In the genomic region with DNA sequence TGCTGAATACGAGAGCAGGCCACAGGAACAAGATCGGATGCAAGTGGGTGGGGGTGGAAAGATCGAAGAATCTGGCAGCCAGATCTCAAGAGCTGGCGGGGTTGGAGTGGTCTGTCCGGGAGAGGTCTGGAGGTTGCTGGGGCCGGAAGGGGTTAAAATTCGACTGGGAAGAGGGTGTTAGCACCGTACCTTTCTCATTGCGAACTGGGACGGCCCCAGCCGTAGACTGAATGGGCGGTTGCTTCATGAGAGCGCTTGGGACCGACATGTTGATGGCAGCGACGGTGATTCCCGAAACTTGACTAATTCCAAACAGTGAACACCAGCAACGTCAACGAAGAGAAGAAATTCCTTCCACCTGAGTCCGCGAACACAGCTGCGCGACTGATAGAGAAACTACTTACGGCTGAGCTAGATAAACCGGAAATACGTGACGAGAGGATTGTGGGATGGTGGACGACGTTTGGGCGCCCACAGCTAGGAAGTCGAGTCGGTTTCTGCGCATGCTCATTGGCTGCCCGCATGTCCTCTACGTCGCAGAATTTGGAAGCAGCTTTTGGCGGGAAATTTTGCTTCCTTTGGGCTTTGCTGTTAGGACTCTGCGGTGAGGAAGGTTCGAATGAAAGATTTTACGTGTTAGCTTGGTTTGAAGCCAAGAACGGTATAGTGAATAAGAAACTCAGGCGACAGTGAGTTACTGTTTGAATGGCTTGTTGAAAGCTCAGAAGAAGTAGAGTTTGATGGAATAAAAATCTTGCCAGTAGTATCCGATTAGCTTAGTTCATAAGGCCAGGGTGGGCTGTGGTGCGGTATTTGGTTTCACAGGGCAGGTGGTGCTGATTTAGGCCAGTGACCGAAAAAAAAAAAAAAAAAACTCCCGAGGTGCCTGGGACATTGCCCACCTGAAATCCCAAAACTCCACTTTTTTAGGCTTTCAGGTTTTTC, we compare ENCODE assay signal across 1 cellular context.
TF ChIP-seq lines count a peak whose summit lies in the region.

A gene with protein sequence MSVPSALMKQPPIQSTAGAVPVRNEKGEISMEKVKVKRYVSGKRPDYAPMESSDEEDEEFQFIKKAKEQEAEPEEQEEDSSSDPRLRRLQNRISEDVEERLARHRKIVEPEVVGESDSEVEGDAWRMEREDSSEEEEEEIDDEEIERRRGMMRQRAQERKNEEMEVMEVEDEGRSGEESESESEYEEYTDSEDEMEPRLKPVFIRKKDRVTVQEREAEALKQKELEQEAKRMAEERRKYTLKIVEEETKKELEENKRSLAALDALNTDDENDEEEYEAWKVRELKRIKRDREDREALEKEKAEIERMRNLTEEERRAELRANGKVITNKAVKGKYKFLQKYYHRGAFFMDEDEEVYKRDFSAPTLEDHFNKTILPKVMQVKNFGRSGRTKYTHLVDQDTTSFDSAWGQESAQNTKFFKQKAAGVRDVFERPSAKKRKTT (minus strand): TSS at position 389 of the 945 bp plus-strand sequence. CDS start 121 bp downstream, at position 268.

TF ChIP-seq in liver, 16 proteins besides CTCF, POLR2A, EP300 and RAD21 (continued from another document):
- TF ChIP-seq EGR1 (IDR thresholded peaks at IDR 0.05; ENCODE audit: low read depth in 2 of 2) = no peak
- TF ChIP-seq, protein P1, sequence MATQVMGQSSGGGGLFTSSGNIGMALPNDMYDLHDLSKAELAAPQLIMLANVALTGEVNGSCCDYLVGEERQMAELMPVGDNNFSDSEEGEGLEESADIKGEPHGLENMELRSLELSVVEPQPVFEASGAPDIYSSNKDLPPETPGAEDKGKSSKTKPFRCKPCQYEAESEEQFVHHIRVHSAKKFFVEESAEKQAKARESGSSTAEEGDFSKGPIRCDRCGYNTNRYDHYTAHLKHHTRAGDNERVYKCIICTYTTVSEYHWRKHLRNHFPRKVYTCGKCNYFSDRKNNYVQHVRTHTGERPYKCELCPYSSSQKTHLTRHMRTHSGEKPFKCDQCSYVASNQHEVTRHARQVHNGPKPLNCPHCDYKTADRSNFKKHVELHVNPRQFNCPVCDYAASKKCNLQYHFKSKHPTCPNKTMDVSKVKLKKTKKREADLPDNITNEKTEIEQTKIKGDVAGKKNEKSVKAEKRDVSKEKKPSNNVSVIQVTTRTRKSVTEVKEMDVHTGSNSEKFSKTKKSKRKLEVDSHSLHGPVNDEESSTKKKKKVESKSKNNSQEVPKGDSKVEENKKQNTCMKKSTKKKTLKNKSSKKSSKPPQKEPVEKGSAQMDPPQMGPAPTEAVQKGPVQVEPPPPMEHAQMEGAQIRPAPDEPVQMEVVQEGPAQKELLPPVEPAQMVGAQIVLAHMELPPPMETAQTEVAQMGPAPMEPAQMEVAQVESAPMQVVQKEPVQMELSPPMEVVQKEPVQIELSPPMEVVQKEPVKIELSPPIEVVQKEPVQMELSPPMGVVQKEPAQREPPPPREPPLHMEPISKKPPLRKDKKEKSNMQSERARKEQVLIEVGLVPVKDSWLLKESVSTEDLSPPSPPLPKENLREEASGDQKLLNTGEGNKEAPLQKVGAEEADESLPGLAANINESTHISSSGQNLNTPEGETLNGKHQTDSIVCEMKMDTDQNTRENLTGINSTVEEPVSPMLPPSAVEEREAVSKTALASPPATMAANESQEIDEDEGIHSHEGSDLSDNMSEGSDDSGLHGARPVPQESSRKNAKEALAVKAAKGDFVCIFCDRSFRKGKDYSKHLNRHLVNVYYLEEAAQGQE (IDR thresholded peaks at IDR 0.05) = peak; percentile 90
- TF ChIP-seq, protein P2, sequence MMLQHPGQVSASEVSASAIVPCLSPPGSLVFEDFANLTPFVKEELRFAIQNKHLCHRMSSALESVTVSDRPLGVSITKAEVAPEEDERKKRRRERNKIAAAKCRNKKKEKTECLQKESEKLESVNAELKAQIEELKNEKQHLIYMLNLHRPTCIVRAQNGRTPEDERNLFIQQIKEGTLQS (IDR thresholded peaks at IDR 0.05) = no peak
- no peak for TF ChIP-seq HNF4G (IDR thresholded peaks at IDR 0.05)
- peak; percentile 90 for TF ChIP-seq YY1 (IDR thresholded peaks at IDR 0.05)
- TF ChIP-seq JUND (IDR thresholded peaks at IDR 0.05) = no peak
- TF ChIP-seq SP1 (IDR thresholded peaks at IDR 0.05) = peak; percentile 38
